In genomic region chr12:123934016-123934620, GRCh38 we compare ENCODE assay signal across 1 cellular context.
TF ChIP-seq lines count a peak whose summit lies in the region.

No MANE protein-coding gene starts in this region.

TF ChIP-seq in K562, 482 proteins besides CTCF, POLR2A, EP300 and RAD21 (continued from another document):
- TF ChIP-seq CHAMP1 (IDR thresholded peaks at IDR 0.05) (no peak), SMARCA5 (IDR thresholded peaks at IDR 0.05) (no peak), NCOR1 (IDR thresholded peaks at IDR 0.05) (no peak), PHB (CRISPR knock-in tag; IDR thresholded peaks at IDR 0.05) (no peak), ZNF445 (CRISPR knock-in tag; IDR thresholded peaks at IDR 0.05; ENCODE audit: low read depth) (no peak), ZNF57 (CRISPR knock-in tag; IDR thresholded peaks at IDR 0.05) (no peak), ILF3 (IDR thresholded peaks at IDR 0.05; ENCODE audit: borderline replicate concordance) (no peak)
TF ChIP-seq in K562: peak in this region for 0.
